ENCODE assay signal across 23 cellular contexts in the genomic region with DNA sequence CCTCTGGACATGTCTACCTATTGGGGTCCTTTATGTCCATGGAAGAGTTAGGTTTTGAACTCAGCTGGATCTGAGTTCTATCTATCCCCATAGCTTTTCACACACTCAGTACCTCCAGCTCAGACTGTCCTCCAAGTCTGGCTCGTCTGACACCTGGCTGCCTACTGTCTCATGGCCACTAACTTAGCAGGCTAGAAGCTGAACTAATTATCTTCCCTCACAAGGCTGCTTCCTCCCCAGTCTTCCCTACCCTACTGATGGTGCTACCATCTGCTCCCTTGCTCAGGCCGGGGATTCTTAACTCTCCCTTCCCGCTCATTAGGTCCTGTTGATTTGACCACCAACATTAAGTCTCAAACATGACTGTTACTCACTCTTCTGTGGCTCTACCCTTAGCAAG. TPM values are rescaled to one million over a fixed set of nuclear protein-coding genes. Genes with fewer than 3 reads are reported as not detected.
DNase-seq lines count a peak whose midpoint lies in the region; ATAC-seq and TF ChIP-seq lines count a peak whose summit lies in the region.
"Had no signal": no experiment of that assay in that cellular context is flagged by ENCODE, and none has a peak within 500 bp of the region (broad histone marks: within the 10 kb centered on the region; RNA-seq: fewer than 3 reads in every experiment).

No MANE protein-coding gene starts in this region.

- CTCF ChIA-PET in WTC11 (lab: Charles Lee): interaction anchor here (1.1 to 1.4 kb wide), 3 partner anchors 37 to 122 kb away, joined by 3 to 4 read pairs (median 4); no protein-coding TSS in a partner anchor
- CTCF ChIA-PET in activated CD8-positive, alpha-beta T cell treated with anti-CD3 and anti-CD28 coated beads, Interleukin-2, amount 10 ng/mL, durations not matched to agents 7 days and 5 days (lab: Charles Lee): no interaction called here

- H3K36me3 Mint-ChIP-seq in WTC11: peaks cover 8% of the 10 kb centered on the region; the same call in 1 of the 2 replicates
- H3K36me3 Mint-ChIP-seq in endothelial cell (ENCODE audit: low read depth, unreplicated experiment): peaks cover 19% of the 10 kb centered on the region
- peaks cover 5% of the 10 kb centered on the region for H3K36me3 Mint-ChIP-seq in progenitor cell of endocrine pancreas (ENCODE audit: insufficient read depth)
- H3K36me3 Mint-ChIP-seq in activated CD8-positive, alpha-beta T cell treated with anti-CD3 and anti-CD28 coated beads, Interleukin-2, amount 10 ng/mL, durations not matched to agents 7 days and 5 days (ENCODE audit: low read depth): no peaks in the 10 kb centered on the region

- ATAC-seq in WTC11 (no peak), GM21390 (IDR thresholded peaks at IDR 0.05; ENCODE audit: unreplicated experiment) (no peak), HG02938 (IDR thresholded peaks at IDR 0.05; ENCODE audit: unreplicated experiment) (no peak)
- no peak for ATAC-seq in activated CD8-positive, alpha-beta T cell treated with anti-CD3 and anti-CD28 coated beads, Interleukin-2, amount 10 ng/mL, durations not matched to agents 7 days and 5 days
- ATAC-seq: A549, GM12878 had no signal

- H3K27me3 Mint-ChIP-seq in WTC11 (ENCODE audit: low read depth) (no peaks in the 10 kb centered on the region), endothelial cell (ENCODE audit: unreplicated experiment) (peaks cover 13% of the 10 kb centered on the region), progenitor cell of endocrine pancreas (no peaks in the 10 kb centered on the region)
- peaks cover 6% of the 10 kb centered on the region for H3K27me3 Mint-ChIP-seq in activated CD8-positive, alpha-beta T cell treated with anti-CD3 and anti-CD28 coated beads, Interleukin-2, amount 10 ng/mL, durations not matched to agents 7 days and 5 days (ENCODE audit: low read depth)
- H3K27me3 Mint-ChIP-seq: CD4-positive, alpha-beta T cell had no signal

- DNase-seq in GM13976 (ENCODE audit: low spot score): peak; percentile 12
- no peak for DNase-seq in WTC11 (ENCODE audit: low spot score)
- DNase-seq in endothelial cell (ENCODE audit: low spot score): no peak
- no peak for DNase-seq in progenitor cell of endocrine pancreas (ENCODE audit: low spot score, unreplicated experiment)
- DNase-seq in glomerular visceral epithelial cell (ENCODE audit: extremely low spot score): no peak
- no peak for DNase-seq in activated CD8-positive, alpha-beta T cell treated with anti-CD3 and anti-CD28 coated beads, Interleukin-2, amount 10 ng/mL, durations not matched to agents 7 days and 5 days
- DNase-seq: Caco-2; CD4-positive, alpha-beta T cell; HFFc6; IMR-90; Karpas-422; NCI-H1048; NCI-H1436; NCI-H1930; NCI-H2171 treated with DMSO at 0.1 percent for 48 hours; NCI-H446; NCI-H526 treated with DMSO at 0.1 percent for 48 hours; NK-92 treated with Interleukin-12 subunit alpha and Interleukin-12 subunit beta, amount 100 ng/mL, for 24 hours; Right ventricle myocardium superior had no signal

- peak overlapping the region; percentile 71 for H3K27ac Mint-ChIP-seq in WTC11
- peak overlapping the region; percentile 0 for H3K27ac Mint-ChIP-seq in endothelial cell (ENCODE audit: unreplicated experiment)
- peak overlapping the region; percentile 21 for H3K27ac Mint-ChIP-seq in progenitor cell of endocrine pancreas
- H3K27ac Mint-ChIP-seq in activated CD8-positive, alpha-beta T cell treated with anti-CD3 and anti-CD28 coated beads, Interleukin-2, amount 10 ng/mL, durations not matched to agents 7 days and 5 days: no peak overlapping the region
- H3K27ac Mint-ChIP-seq: CD4-positive, alpha-beta T cell; HFFc6 had no signal

- in situ Hi-C loops in GM13976 (cut with MboI; ENCODE audit: low sequenced_read_pairs, unreplicated experiment): loop anchor here (25.0 kb wide), 1 partner anchor 549 kb away; the partner anchor contains the start of gene ITLN2

- POLR2A ChIA-PET in WTC11 (lab: Charles Lee): no interaction called here
- POLR2A ChIA-PET in activated CD8-positive, alpha-beta T cell treated with anti-CD3 and anti-CD28 coated beads, Interleukin-2, amount 10 ng/mL, durations not matched to agents 7 days and 5 days (lab: Charles Lee): no interaction called here

- H3K9me3 Mint-ChIP-seq in WTC11 (no peaks in the 10 kb centered on the region), endothelial cell (ENCODE audit: unreplicated experiment) (no peaks in the 10 kb centered on the region), progenitor cell of endocrine pancreas (ENCODE audit: low read depth) (no peaks in the 10 kb centered on the region)
- no peaks in the 10 kb centered on the region for H3K9me3 Mint-ChIP-seq in activated CD8-positive, alpha-beta T cell treated with anti-CD3 and anti-CD28 coated beads, Interleukin-2, amount 10 ng/mL, durations not matched to agents 7 days and 5 days (ENCODE audit: insufficient read depth)
- H3K9me3 Mint-ChIP-seq: CD4-positive, alpha-beta T cell; HFFc6 had no signal

- H3K4me3 Mint-ChIP-seq in WTC11 (no peak overlapping the region), endothelial cell (ENCODE audit: unreplicated experiment) (no peak overlapping the region), progenitor cell of endocrine pancreas (ENCODE audit: low read depth) (no peak overlapping the region)
- no peak overlapping the region for H3K4me3 Mint-ChIP-seq in activated CD8-positive, alpha-beta T cell treated with anti-CD3 and anti-CD28 coated beads, Interleukin-2, amount 10 ng/mL, durations not matched to agents 7 days and 5 days
- H3K4me3 Mint-ChIP-seq: CD4-positive, alpha-beta T cell; HFFc6 had no signal

- H3K4me1 Mint-ChIP-seq in WTC11: peaks cover 47% of the 10 kb centered on the region
- H3K4me1 Mint-ChIP-seq in endothelial cell (ENCODE audit: unreplicated experiment): peaks cover 56% of the 10 kb centered on the region
- H3K4me1 Mint-ChIP-seq in progenitor cell of endocrine pancreas (ENCODE audit: low read depth): peaks cover 33% of the 10 kb centered on the region
- H3K4me1 Mint-ChIP-seq in activated CD8-positive, alpha-beta T cell treated with anti-CD3 and anti-CD28 coated beads, Interleukin-2, amount 10 ng/mL, durations not matched to agents 7 days and 5 days (ENCODE audit: low read depth): no peaks in the 10 kb centered on the region

- TF ChIP-seq CTCF in GM13976 (IDR thresholded peaks at IDR 0.05; ENCODE audit: borderline replicate concordance, control extremely low read depth, extremely low read depth, insufficient read depth, missing control alignments): no peak
- TF ChIP-seq CTCF in WTC11 (IDR thresholded peaks at IDR 0.05): no peak
- no peak for TF ChIP-seq CTCF in endothelial cell (IDR thresholded peaks at IDR 0.05; ENCODE audit: unreplicated experiment)
- no peak for TF ChIP-seq CTCF in progenitor cell of endocrine pancreas (IDR thresholded peaks at IDR 0.05; ENCODE audit: unreplicated experiment)

TF ChIP-seq in WTC11, 78 proteins besides CTCF, POLR2A, EP300 and RAD21 (continues in another document):
- TF ChIP-seq NR2C2 (CRISPR knock-in tag; IDR thresholded peaks at IDR 0.05) (no peak), ZNF138 (CRISPR knock-in tag; conservative IDR thresholded peaks at IDR 0.05) (no peak), EMX1 (CRISPR knock-in tag; IDR thresholded peaks at IDR 0.05) (no peak)
- TF ChIP-seq, protein P1, sequence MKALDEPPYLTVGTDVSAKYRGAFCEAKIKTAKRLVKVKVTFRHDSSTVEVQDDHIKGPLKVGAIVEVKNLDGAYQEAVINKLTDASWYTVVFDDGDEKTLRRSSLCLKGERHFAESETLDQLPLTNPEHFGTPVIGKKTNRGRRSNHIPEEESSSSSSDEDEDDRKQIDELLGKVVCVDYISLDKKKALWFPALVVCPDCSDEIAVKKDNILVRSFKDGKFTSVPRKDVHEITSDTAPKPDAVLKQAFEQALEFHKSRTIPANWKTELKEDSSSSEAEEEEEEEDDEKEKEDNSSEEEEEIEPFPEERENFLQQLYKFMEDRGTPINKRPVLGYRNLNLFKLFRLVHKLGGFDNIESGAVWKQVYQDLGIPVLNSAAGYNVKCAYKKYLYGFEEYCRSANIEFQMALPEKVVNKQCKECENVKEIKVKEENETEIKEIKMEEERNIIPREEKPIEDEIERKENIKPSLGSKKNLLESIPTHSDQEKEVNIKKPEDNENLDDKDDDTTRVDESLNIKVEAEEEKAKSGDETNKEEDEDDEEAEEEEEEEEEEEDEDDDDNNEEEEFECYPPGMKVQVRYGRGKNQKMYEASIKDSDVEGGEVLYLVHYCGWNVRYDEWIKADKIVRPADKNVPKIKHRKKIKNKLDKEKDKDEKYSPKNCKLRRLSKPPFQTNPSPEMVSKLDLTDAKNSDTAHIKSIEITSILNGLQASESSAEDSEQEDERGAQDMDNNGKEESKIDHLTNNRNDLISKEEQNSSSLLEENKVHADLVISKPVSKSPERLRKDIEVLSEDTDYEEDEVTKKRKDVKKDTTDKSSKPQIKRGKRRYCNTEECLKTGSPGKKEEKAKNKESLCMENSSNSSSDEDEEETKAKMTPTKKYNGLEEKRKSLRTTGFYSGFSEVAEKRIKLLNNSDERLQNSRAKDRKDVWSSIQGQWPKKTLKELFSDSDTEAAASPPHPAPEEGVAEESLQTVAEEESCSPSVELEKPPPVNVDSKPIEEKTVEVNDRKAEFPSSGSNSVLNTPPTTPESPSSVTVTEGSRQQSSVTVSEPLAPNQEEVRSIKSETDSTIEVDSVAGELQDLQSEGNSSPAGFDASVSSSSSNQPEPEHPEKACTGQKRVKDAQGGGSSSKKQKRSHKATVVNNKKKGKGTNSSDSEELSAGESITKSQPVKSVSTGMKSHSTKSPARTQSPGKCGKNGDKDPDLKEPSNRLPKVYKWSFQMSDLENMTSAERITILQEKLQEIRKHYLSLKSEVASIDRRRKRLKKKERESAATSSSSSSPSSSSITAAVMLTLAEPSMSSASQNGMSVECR (CRISPR knock-in tag; IDR thresholded peaks at IDR 0.05; ENCODE audit: borderline replicate concordance): no peak
- TF ChIP-seq, protein P2, sequence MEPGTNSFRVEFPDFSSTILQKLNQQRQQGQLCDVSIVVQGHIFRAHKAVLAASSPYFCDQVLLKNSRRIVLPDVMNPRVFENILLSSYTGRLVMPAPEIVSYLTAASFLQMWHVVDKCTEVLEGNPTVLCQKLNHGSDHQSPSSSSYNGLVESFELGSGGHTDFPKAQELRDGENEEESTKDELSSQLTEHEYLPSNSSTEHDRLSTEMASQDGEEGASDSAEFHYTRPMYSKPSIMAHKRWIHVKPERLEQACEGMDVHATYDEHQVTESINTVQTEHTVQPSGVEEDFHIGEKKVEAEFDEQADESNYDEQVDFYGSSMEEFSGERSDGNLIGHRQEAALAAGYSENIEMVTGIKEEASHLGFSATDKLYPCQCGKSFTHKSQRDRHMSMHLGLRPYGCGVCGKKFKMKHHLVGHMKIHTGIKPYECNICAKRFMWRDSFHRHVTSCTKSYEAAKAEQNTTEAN (CRISPR knock-in tag; IDR thresholded peaks at IDR 0.05): no peak

RNA-seq across cellular contexts. Expression of gene VANGL2, which starts 13.4 kb away (rescaled TPM):
- total RNA-seq in WTC11 (2021) (68.0 to 69.7 TPM (median 68.6 TPM) in 3 replicates), endothelial cell (ENCODE audit: unreplicated experiment) (79.8 TPM), progenitor cell of endocrine pancreas (75.6 and 80.4 TPM in 2 replicates)
- total RNA-seq in activated CD8-positive, alpha-beta T cell treated with anti-CD3 and anti-CD28 coated beads, Interleukin-2, amount 10 ng/mL, durations not matched to agents 7 days and 5 days: not detected
- total RNA-seq: CD4-positive, alpha-beta T cell; HFFc6 had no signal

RNA-seq across cellular contexts. Expression of gene NHLH1, which starts 46.8 kb away (rescaled TPM):
- total RNA-seq in WTC11 (2021) (0.69 to 0.70 TPM (median 0.69 TPM) in 3 replicates), endothelial cell (ENCODE audit: unreplicated experiment) (1.2 TPM), progenitor cell of endocrine pancreas (0.78 and 0.96 TPM in 2 replicates)
- under 1 TPM; 0.24 to 0.47 TPM for total RNA-seq in activated CD8-positive, alpha-beta T cell treated with anti-CD3 and anti-CD28 coated beads, Interleukin-2, amount 10 ng/mL, durations not matched to agents 7 days and 5 days
- total RNA-seq: IMR-90, Right ventricle myocardium superior had no signal

Comparison
In these comparisons a context has a peak if more than half of its experiments do, and no peak if none do; other contexts are left out.
1. RNA of gene VANGL2, which starts 13.4 kb away (total RNA-seq): 75.6 to 80.4 TPM in progenitor cell of endocrine pancreas, 79.8 TPM in endothelial cell (single experiment) and 68.0 to 69.7 TPM in WTC11; not detected in activated CD8-positive, alpha-beta T cell treated with anti-CD3 and anti-CD28 coated beads, Interleukin-2, amount 10 ng/mL, durations not matched to agents 7 days and 5 days; every median in the first group is over 10 times any median in the second.